Comparison of ENCODE assay signal across 17 cellular contexts in genomic region chr9:100652850-100653249, GRCh38.
DNase-seq lines count a peak whose midpoint lies in the region; ATAC-seq, FAIRE-seq and TF ChIP-seq lines count a peak whose summit lies in the region.
"Had no signal": no experiment of that assay in that cellular context is flagged by ENCODE, and none has a peak within 500 bp of the region (broad histone marks: within the 10 kb centered on the region; RNA-seq: fewer than 3 reads in every experiment).

No MANE protein-coding gene starts in this region.

- no peaks in the 10 kb centered on the region for H3K4me1 ChIP-seq in GM23248 (ENCODE audit: insufficient read depth)
- H3K4me1 ChIP-seq in K562 (replicated peaks in 1 of 2; ENCODE audit: control insufficient read depth in 2 of 2, insufficient read depth in 2 of 2, low read length in 2 of 2), result no peaks in the 10 kb centered on the region

- no peak overlapping the region for H3K4me3 ChIP-seq in GM23248
- no peak overlapping the region for H3K4me3 ChIP-seq in K562
- H3K4me3 ChIP-seq: SK-N-MC had no signal

- no peak overlapping the region for H2AFZ ChIP-seq in GM23248
- no peak overlapping the region for H2AFZ ChIP-seq in K562 (ENCODE audit: low read depth, low read length)

- intact Hi-C loops in K562 (cut with micrococcal nuclease), result no loop called here

- no peak for TF ChIP-seq POLR2A in K562 (conservative IDR thresholded peaks at IDR 0.05)

- peak; percentile 55 for DNase-seq in Ammon's horn (ENCODE audit: low spot score)
- peak; percentile 7 for DNase-seq in GM23248
- peak; percentile 8 for DNase-seq in NCI-H2227 treated with DMSO at 0.1 percent for 48 hours (lab: John Stamatoyannopoulos, UW)
- no peak for DNase-seq in K562 (ENCODE audit: extremely low read depth in 1 of 4, low spot score in 3 of 4)
- DNase-seq in activated naive CD8-positive, alpha-beta T cell treated with anti-CD3 and anti-CD28 coated beads for 36 hours, result no peak
- no peak for DNase-seq in superior temporal gyrus (ENCODE audit: extremely low spot score)
- DNase-seq: CD8-positive, alpha-beta T cell; IMR-90; NCI-H187; NCI-H526; PC-3 had no signal

- H3K4me3 Mint-ChIP-seq in activated naive CD8-positive, alpha-beta T cell treated with anti-CD3 and anti-CD28 coated beads for 36 hours, result no peak overlapping the region
- H3K4me3 Mint-ChIP-seq: CD8-positive, alpha-beta T cell had no signal

- peaks cover 13% of the 10 kb centered on the region for H3K9me3 Mint-ChIP-seq in activated naive CD8-positive, alpha-beta T cell treated with anti-CD3 and anti-CD28 coated beads for 36 hours

- TF ChIP-seq EP300 in K562 (IDR thresholded peaks at IDR 0.05; ENCODE audit: low read length), result no peak

- no peaks in the 10 kb centered on the region for H3F3A ChIP-seq in GM23248 (ENCODE audit: insufficient read depth)

- no peak overlapping the region for H3K27ac Mint-ChIP-seq in activated naive CD8-positive, alpha-beta T cell treated with anti-CD3 and anti-CD28 coated beads for 36 hours
- H3K27ac Mint-ChIP-seq: CD8-positive, alpha-beta T cell had no signal

- no peaks in the 10 kb centered on the region for H3K79me2 ChIP-seq in GM23248 (ENCODE audit: insufficient read depth)
- no peaks in the 10 kb centered on the region for H3K79me2 ChIP-seq in K562 (ENCODE audit: control insufficient read depth, insufficient read depth, low read length)

- CTCF ChIA-PET in K562 (lab: Yijun Ruan, JAX; ENCODE audit: low intra/inter-chr PET ratio), result no interaction called here

- H4K20me1 ChIP-seq in GM23248 (ENCODE audit: insufficient read depth), result no peaks in the 10 kb centered on the region
- no peaks in the 10 kb centered on the region for H4K20me1 ChIP-seq in K562 (replicated peaks; ENCODE audit: control insufficient read depth, insufficient read depth, low read length)

- H3K27me3 Mint-ChIP-seq in activated naive CD8-positive, alpha-beta T cell treated with anti-CD3 and anti-CD28 coated beads for 36 hours, result peaks cover 11% of the 10 kb centered on the region

- H3K36me3 ChIP-seq in GM23248 (ENCODE audit: low read depth), result no peaks in the 10 kb centered on the region
- H3K36me3 ChIP-seq in K562 (ENCODE audit: control insufficient read depth, insufficient read depth, low read length), result no peaks in the 10 kb centered on the region

- no peaks in the 10 kb centered on the region for H3K9me3 ChIP-seq in GM23248 (ENCODE audit: low read depth)
- H3K9me3 ChIP-seq in K562 (replicated peaks; ENCODE audit: control insufficient read depth, insufficient read depth, low read depth, low read length), result no peaks in the 10 kb centered on the region

- no peak for ATAC-seq in K562
- ATAC-seq in HG03025 (IDR thresholded peaks at IDR 0.05; ENCODE audit: low FRiP score, unreplicated experiment), result no peak
- ATAC-seq: CD8-positive, alpha-beta T cell; HCT116; PC-3; Right ventricle myocardium inferior had no signal

- no peak for TF ChIP-seq RAD21 in K562 (CRISPR knock-in tag; conservative IDR thresholded peaks at IDR 0.05 in 1 of 2, IDR thresholded peaks at IDR 0.05 in 1 of 2)

- no peaks in the 10 kb centered on the region for H3K27me3 ChIP-seq in GM23248 (replicated peaks; ENCODE audit: insufficient read depth)
- H3K27me3 ChIP-seq in K562 (ENCODE audit: control insufficient read depth in 2 of 2, insufficient read depth in 2 of 2, low read length in 2 of 2), result no peaks in the 10 kb centered on the region

- H3K9ac ChIP-seq in GM23248, result no peak overlapping the region
- H3K9ac ChIP-seq in K562 (ENCODE audit: insufficient read depth in 1 of 2, low read depth in 2 of 2, low read length in 2 of 2), result no peak overlapping the region

- H3K4me1 Mint-ChIP-seq in activated naive CD8-positive, alpha-beta T cell treated with anti-CD3 and anti-CD28 coated beads for 36 hours, result no peaks in the 10 kb centered on the region

- TF ChIP-seq CTCF in K562 (IDR thresholded peaks at IDR 0.05 in 2 of 3, conservative IDR thresholded peaks at IDR 0.05 in 1 of 3; ENCODE audit: insufficient read depth in 2 of 3, low read depth in 1 of 3, low read length in 3 of 3), result no peak

- in situ Hi-C loops in GM23248 (cut with MboI) (no loop called here), K562 (cut with MboI) (no loop called here)

- 43% methylated on average over 4 of the region's 4 CpGs for WGBS in GM23248 (ENCODE audit: low coverage in 1 of 2, low lambda C conversion rate in 2 of 2, missing lambda C conversion rate in 2 of 2), 2 experiments
- WGBS in K562 (ENCODE audit: insufficient coverage, low coverage, missing lambda C conversion rate), result 0% methylated on average over 4 of the region's 4 CpGs

- H3K36me3 Mint-ChIP-seq in activated naive CD8-positive, alpha-beta T cell treated with anti-CD3 and anti-CD28 coated beads for 36 hours, result no peaks in the 10 kb centered on the region
- H3K36me3 Mint-ChIP-seq: CD8-positive, alpha-beta T cell had no signal

- BruUV-seq in K562 (replicated peaks; lab: Mats Ljungman, UMichigan), result no TSS peak

- no peak for FAIRE-seq in K562 (lab: Jason Lieb, UNC)
- FAIRE-seq: GM18507, GM19239 had no signal

- POLR2A ChIA-PET in K562 (lab: Yijun Ruan, JAX), result no interaction called here

- H3K27ac ChIP-seq in GM23248, result no peak overlapping the region
- no peak overlapping the region for H3K27ac ChIP-seq in K562 (ENCODE audit: extremely low read depth, low read depth, low read length)
- H3K27ac ChIP-seq: SK-N-MC had no signal

- H3K4me2 ChIP-seq in GM23248 (ENCODE audit: unreplicated experiment) (no peak overlapping the region), K562 (ENCODE audit: insufficient read depth, low read length) (no peak overlapping the region)

- H3K9me2 ChIP-seq in GM23248 (ENCODE audit: insufficient read depth), result no peaks in the 10 kb centered on the region

- no peaks in the 10 kb centered on the region for H3K9me1 ChIP-seq in K562 (ENCODE audit: control insufficient read depth, insufficient read depth, low read length)

TF ChIP-seq in K562, 482 proteins besides CTCF, POLR2A, EP300 and RAD21:
- TF ChIP-seq RFX1 (IDR thresholded peaks at IDR 0.05) (peak; percentile 84), PRDM10 (IDR thresholded peaks at IDR 0.05; ENCODE audit: partially characterized antibody) (no peak), CHCHD3 (CRISPR knock-in tag; IDR thresholded peaks at IDR 0.05) (no peak), POLR3G (IDR thresholded peaks at IDR 0.05; ENCODE audit: extremely low read depth, insufficient read length, insufficient replicate concordance) (no peak)

Comparison
In these comparisons a context has a peak if more than half of its experiments do, and no peak if none do; other contexts are left out.
1. DNase-seq: peak in Ammon's horn (single experiment), GM23248 (single experiment) and NCI-H2227 treated with DMSO at 0.1 percent for 48 hours (single experiment); none in K562 (0 of 4), activated naive CD8-positive, alpha-beta T cell treated with anti-CD3 and anti-CD28 coated beads for 36 hours (single experiment) and superior temporal gyrus (single experiment).